Comparison of ENCODE assay signal across 15 cellular contexts in the genomic region with DNA sequence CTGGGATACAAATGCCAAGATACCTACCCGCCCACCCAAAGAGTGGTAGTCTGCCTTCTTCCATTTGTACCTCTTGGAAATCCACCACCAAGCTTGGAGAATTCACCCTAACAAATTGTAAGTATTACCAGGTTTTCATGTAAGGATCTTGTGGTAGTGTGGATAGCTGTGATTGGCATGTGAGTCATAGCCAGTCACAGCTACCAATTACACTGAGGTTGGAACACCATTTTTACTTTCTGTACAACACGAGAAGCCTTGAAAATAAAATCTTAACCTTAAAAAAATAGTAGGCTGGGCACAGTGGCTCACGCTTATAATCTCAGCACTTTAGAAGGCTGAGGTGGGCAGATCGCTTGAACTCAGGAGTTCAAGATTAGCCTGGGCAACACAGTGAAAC. TPM values are rescaled to one million over a fixed set of nuclear protein-coding genes. Genes with fewer than 3 reads are reported as not detected.
DNase-seq lines count a peak whose midpoint lies in the region; ATAC-seq and TF ChIP-seq lines count a peak whose summit lies in the region.
"Had no signal": no experiment of that assay in that cellular context is flagged by ENCODE, and none has a peak within 500 bp of the region (broad histone marks: within the 10 kb centered on the region; RNA-seq: fewer than 3 reads in every experiment).

No MANE protein-coding gene starts in this region.

- H3K4me1 ChIP-seq in heart left ventricle (peaks cover 0 to 38% (median 6%) of the 10 kb centered on the region in 12 donors), upper lobe of right lung (peaks cover 16% of the 10 kb centered on the region)

- H3K27me3 ChIP-seq in heart left ventricle (peaks cover 0 to 6% (median 0%) of the 10 kb centered on the region in 9 donors), upper lobe of right lung (no peaks in the 10 kb centered on the region)

- peaks cover 60% of the 10 kb centered on the region for H3K4me1 Mint-ChIP-seq in T-helper 1 cell treated with Interleukin-12 subunit alpha and Interleukin-12 subunit beta and Interleukin-4 antibody, amounts not matched to agents 30 μg/mL and 1 μg/mL, for 36 hours (ENCODE audit: low read depth)
- peaks cover 48 to 61% of the 10 kb centered on the region in 2 donors for H3K4me1 Mint-ChIP-seq in effector memory CD8-positive, alpha-beta T cell (ENCODE audit: low read depth in 2 of 2)

- H3K4me3 ChIP-seq in heart left ventricle (no peak overlapping the region), upper lobe of right lung (no peak overlapping the region)

- H3K27ac ChIP-seq in heart left ventricle (peak overlapping the region in 8 of 12 donors; percentile 26 to 78 (median 61)), upper lobe of right lung (peak overlapping the region; percentile 53)
- H3K27ac ChIP-seq: neutrophil had no signal

- H3K36me3 ChIP-seq in heart left ventricle, result no peaks in the 10 kb centered on the region
- no peaks in the 10 kb centered on the region for H3K36me3 ChIP-seq in upper lobe of right lung
- H3K36me3 ChIP-seq: neutrophil had no signal

- ATAC-seq in heart left ventricle, result no peak
- ATAC-seq in Right ventricle myocardium inferior, result no peak
- ATAC-seq in effector memory CD8-positive, alpha-beta T cell (replicated peaks), result no peak
- no peak for ATAC-seq in upper lobe of right lung

- H3K9me3 Mint-ChIP-seq in T-helper 1 cell treated with Interleukin-12 subunit alpha and Interleukin-12 subunit beta and Interleukin-4 antibody, amounts not matched to agents 30 μg/mL and 1 μg/mL, for 36 hours, result peaks cover 5% of the 10 kb centered on the region
- no peaks in the 10 kb centered on the region for H3K9me3 Mint-ChIP-seq in effector memory CD8-positive, alpha-beta T cell

- H3K27me3 Mint-ChIP-seq in T-helper 1 cell treated with Interleukin-12 subunit alpha and Interleukin-12 subunit beta and Interleukin-4 antibody, amounts not matched to agents 30 μg/mL and 1 μg/mL, for 36 hours (ENCODE audit: low read depth), result no peaks in the 10 kb centered on the region
- H3K27me3 Mint-ChIP-seq in effector memory CD8-positive, alpha-beta T cell, result no peaks in the 10 kb centered on the region

- intact Hi-C loops in heart left ventricle (cut with DNase I) (loop anchor here in 1 of 10 donors (10.0 kb wide), 1 partner anchor 58 kb away; no protein-coding TSS in a partner anchor), Right ventricle myocardium inferior (cut with DNase I) (no loop called here), upper lobe of right lung (cut with DNase I) (no loop called here)

- H3K4me3 Mint-ChIP-seq in T-helper 1 cell treated with Interleukin-12 subunit alpha and Interleukin-12 subunit beta and Interleukin-4 antibody, amounts not matched to agents 30 μg/mL and 1 μg/mL, for 36 hours, result peak overlapping the region; percentile 85
- H3K4me3 Mint-ChIP-seq in effector memory CD8-positive, alpha-beta T cell, result peak overlapping the region; percentile 66 to 79

- H3K9me3 ChIP-seq in heart left ventricle (no peaks in the 10 kb centered on the region), upper lobe of right lung (no peaks in the 10 kb centered on the region)
- H3K9me3 ChIP-seq: neutrophil had no signal

- WGBS in heart left ventricle, 4 donors, result 82 to 94% (median 91%) methylated on average over 4 of the region's 4 CpGs

- DNase-seq in heart left ventricle (no peak), Right ventricle myocardium inferior (ENCODE audit: missing footprints) (no peak), upper lobe of right lung (no peak), activated gamma-delta T cell (lab: John Stamatoyannopoulos, UW) (no peak), GM19240 (ENCODE audit: insufficient read length, low spot score) (no peak), NCI-H1092 treated with DMSO at 0.1 percent for 48 hours (lab: John Stamatoyannopoulos, UW) (no peak)
- DNase-seq in effector memory CD8-positive, alpha-beta T cell, result no peak
- DNase-seq: activated CD4-positive, CD25-positive, alpha-beta regulatory T cell; NCI-H2029 treated with DMSO at 0.1 percent for 48 hours; SHP77 had no signal

- TF ChIP-seq POLR2A in heart left ventricle (IDR thresholded peaks at IDR 0.05), result no peak

- peak overlapping the region; percentile 95 for H3K27ac Mint-ChIP-seq in T-helper 1 cell treated with Interleukin-12 subunit alpha and Interleukin-12 subunit beta and Interleukin-4 antibody, amounts not matched to agents 30 μg/mL and 1 μg/mL, for 36 hours
- H3K27ac Mint-ChIP-seq in effector memory CD8-positive, alpha-beta T cell, result peak overlapping the region; percentile 89 to 91

- TF ChIP-seq CTCF in heart left ventricle (IDR thresholded peaks at IDR 0.05), result no peak
- no peak for TF ChIP-seq CTCF in upper lobe of right lung (IDR thresholded peaks at IDR 0.05)

- peaks cover 20% of the 10 kb centered on the region for H3K36me3 Mint-ChIP-seq in T-helper 1 cell treated with Interleukin-12 subunit alpha and Interleukin-12 subunit beta and Interleukin-4 antibody, amounts not matched to agents 30 μg/mL and 1 μg/mL, for 36 hours (ENCODE audit: low read depth)
- peaks cover 10% of the 10 kb centered on the region for H3K36me3 Mint-ChIP-seq in effector memory CD8-positive, alpha-beta T cell (ENCODE audit: insufficient read depth)

RNA-seq across cellular contexts. Expression of gene SLC35G3, which starts 18.5 kb away (rescaled TPM):
- total RNA-seq in heart left ventricle (not detected), Right ventricle myocardium inferior (not detected), upper lobe of right lung (not detected)
- not detected for polyA plus RNA-seq in heart left ventricle
- total RNA-seq: NCI-H460, renal cortical epithelial cell, subcutaneous adipose tissue had no signal

RNA-seq across cellular contexts. Expression of gene SLFN5, which starts 30.2 kb away (rescaled TPM):
- total RNA-seq in heart left ventricle (10 to 100 TPM; 12.4 to 41.4 (median 15.0) TPM), Right ventricle myocardium inferior (11.2 TPM), upper lobe of right lung (58.4 TPM)
- 1 to 10 TPM; 3.0 to 3.8 TPM for polyA plus RNA-seq in heart left ventricle
